In the genomic region with DNA sequence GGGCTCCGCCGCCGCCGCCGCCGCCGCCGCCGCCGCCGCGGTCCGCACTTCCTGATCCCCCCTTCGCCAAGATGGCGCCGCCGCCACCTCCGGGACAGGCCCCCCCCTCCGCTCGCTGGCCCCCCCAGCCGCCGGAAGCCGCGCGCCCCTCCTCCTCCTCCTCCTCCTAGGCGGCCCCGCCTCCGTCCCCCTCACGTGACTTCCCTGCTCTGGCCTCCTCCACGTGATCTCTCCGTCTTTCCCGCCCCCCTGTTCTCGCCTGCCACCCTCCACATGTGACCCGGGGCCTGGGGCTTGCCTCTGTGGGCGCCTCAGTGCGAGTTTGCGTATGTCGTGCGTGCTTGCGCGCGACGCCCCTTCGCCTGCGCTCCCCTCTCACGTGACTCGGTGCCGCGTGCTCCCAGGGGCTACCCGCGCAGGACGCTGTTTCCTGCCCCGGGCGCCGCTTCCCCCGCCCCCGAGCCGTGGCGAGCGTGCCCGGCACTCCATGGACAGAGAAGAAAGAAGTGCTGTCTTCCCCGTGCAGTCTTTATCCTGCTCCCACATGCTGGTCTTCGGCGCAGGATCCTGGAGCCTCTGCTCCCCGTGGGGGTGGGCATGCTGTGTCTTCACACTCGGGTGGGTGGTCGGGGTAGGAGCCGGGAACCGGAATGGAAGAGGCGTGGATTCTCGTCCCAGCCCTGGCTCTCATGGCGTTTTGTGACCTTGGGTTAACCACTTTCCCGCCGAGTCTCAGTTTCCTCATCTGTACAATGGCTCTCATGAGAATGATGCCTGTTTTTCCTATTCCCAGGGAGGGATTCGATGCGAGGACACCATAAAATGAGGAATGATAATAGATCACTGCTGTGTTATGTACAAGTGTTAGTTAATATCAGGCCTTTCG, we compare ENCODE assay signal across 8 cellular contexts. TPM values are rescaled to one million over a fixed set of nuclear protein-coding genes. Genes with fewer than 3 reads are reported as not detected.
DNase-seq lines count a peak whose midpoint lies in the region; ATAC-seq and TF ChIP-seq lines count a peak whose summit lies in the region.

TSS of gene UBE2Q1 (minus strand) at position 53 of the 886 bp plus-strand sequence. CDS start 109 bp downstream, outside the sequence.

- peak within 1 kb of the TSS; percentile 81 for H3K27ac ChIP-seq in osteoblast (ENCODE audit: low read depth, low read length)
- H3K27ac ChIP-seq in thoracic aorta = peak within 1 kb of the TSS; percentile 72 to 92

- DNase-seq in GM10248 (ENCODE audit: extremely low spot score) (peak; percentile 98), NCI-H1105 (lab: John Stamatoyannopoulos, UW) (peak; percentile 99), SKM-1 treated with dmso at 0.1 percent for 144 hours (lab: John Stamatoyannopoulos, UW; ENCODE audit: unreplicated experiment) (peak; percentile 100), glomerular visceral epithelial cell (ENCODE audit: extremely low spot score) (peak; percentile 99), osteoblast (ENCODE audit: insufficient read length, low spot score, missing footprints) (peak; percentile 99), thoracic aorta (ENCODE audit: low spot score) (peak; percentile 97)

- no peak for TF ChIP-seq CTCF in GM10248 (IDR thresholded peaks at IDR 0.05; ENCODE audit: control extremely low read depth, extremely low read depth, low read depth, missing control alignments)
- no peak for TF ChIP-seq CTCF in osteoblast (IDR thresholded peaks at IDR 0.05; ENCODE audit: extremely low read depth, low read depth, low read length)
- TF ChIP-seq CTCF in thoracic aorta (IDR thresholded peaks at IDR 0.05) = no peak

- POLR2A ChIA-PET in GM10248 (lab: Yijun Ruan, JAX) = interaction anchor here (0.7 kb wide), 1 partner anchor 389 kb away, joined by 3 read pairs; no protein-coding TSS in a partner anchor

- H3K4me2 ChIP-seq in osteoblast (ENCODE audit: insufficient read depth, low read length) = peak within 1 kb of the TSS; percentile 99

- no peaks in the 10 kb centered on the region for H3K27me3 Mint-ChIP-seq in activated naive CD8-positive, alpha-beta T cell

- H3K4me1 ChIP-seq in osteoblast (ENCODE audit: insufficient read depth, low read length) = peaks cover 26% of the 10 kb centered on the region
- peaks cover 12 to 25% of the 10 kb centered on the region in 2 donors for H3K4me1 ChIP-seq in thoracic aorta (ENCODE audit: control insufficient read depth in 1 of 2, low read depth in 2 of 2)

- peak within 1 kb of the TSS; percentile 95 for H3K4me3 Mint-ChIP-seq in activated naive CD8-positive, alpha-beta T cell

- H4K20me1 ChIP-seq in osteoblast (ENCODE audit: insufficient read depth, low read length) = peaks cover 28% of the 10 kb centered on the region

- H3K9me3 ChIP-seq in osteoblast (ENCODE audit: low read depth, low read length) (no peaks in the 10 kb centered on the region), thoracic aorta (no peaks in the 10 kb centered on the region)

- H3K36me3 ChIP-seq in osteoblast (ENCODE audit: insufficient read depth, low read length) (peaks cover 20% of the 10 kb centered on the region), thoracic aorta (peaks cover 19% of the 10 kb centered on the region)

- peaks cover 37% of the 10 kb centered on the region for H3K79me2 ChIP-seq in osteoblast (ENCODE audit: insufficient read depth, low read length)

- peak; percentile 87 for ATAC-seq in HG02623 (IDR thresholded peaks at IDR 0.05; ENCODE audit: unreplicated experiment)
- peak; percentile 90 for ATAC-seq in thoracic aorta (ENCODE audit: insufficient number of reproducible peaks, low FRiP score, low read depth)

- peak within 1 kb of the TSS; percentile 84 for H3K4me3 ChIP-seq in osteoblast (ENCODE audit: insufficient read depth, low read length)
- H3K4me3 ChIP-seq in thoracic aorta = peak within 1 kb of the TSS; percentile 92

- H2AFZ ChIP-seq in osteoblast (ENCODE audit: low read length) = peak within 1 kb of the TSS; percentile 87

- peaks cover 31% of the 10 kb centered on the region for H3K4me1 Mint-ChIP-seq in activated naive CD8-positive, alpha-beta T cell (ENCODE audit: low read depth)

- peak within 1 kb of the TSS; percentile 95 for H3K27ac Mint-ChIP-seq in activated naive CD8-positive, alpha-beta T cell

- CTCF ChIA-PET in GM10248 (lab: Yijun Ruan, JAX) = interaction anchor here (0.8 to 14.3 kb wide), 48 partner anchors 9 to 576 kb away, joined by 3 to 369 read pairs (median 6); partner anchors contain the start of genes ADAM15, CHRNB2, KCNN3 and PMVK

- no peaks in the 10 kb centered on the region for H3K27me3 ChIP-seq in osteoblast (ENCODE audit: insufficient read depth, low read length)
- H3K27me3 ChIP-seq in thoracic aorta (replicated peaks; ENCODE audit: insufficient read depth) = no peaks in the 10 kb centered on the region

- no peaks in the 10 kb centered on the region for H3K36me3 Mint-ChIP-seq in activated naive CD8-positive, alpha-beta T cell

- H3K9me3 Mint-ChIP-seq in activated naive CD8-positive, alpha-beta T cell (ENCODE audit: low read depth) = no peaks in the 10 kb centered on the region

RNA-seq across cellular contexts. Expression of gene UBE2Q1, which starts in this region (rescaled TPM):
- total RNA-seq in osteoblast (27.9 and 28.6 TPM in 2 replicates), thoracic aorta (10 to 100 TPM; 28.4 to 49.5 TPM)

Comparison
In these comparisons a context has a peak if more than half of its experiments do, and no peak if none do; other contexts are left out.
1. Peak in every context shown above with its lines: DNase-seq, ATAC-seq, H3K4me3 ChIP-seq and H3K27ac ChIP-seq.